1 cellular context compared by ENCODE assay signal in genomic region chr12:54000105-54000773, GRCh38.
TF ChIP-seq lines count a peak whose summit lies in the region.

Gene HOXC9 (plus strand): TSS chr12:54000161. CDS start chr12:54000189, 28 bp downstream.

TF ChIP-seq in K562, 482 proteins besides CTCF, POLR2A, EP300 and RAD21 (continued from another document and continues in another):
- TF ChIP-seq TAL1 (IDR thresholded peaks at IDR 0.05) (no peak), CREB5 (CRISPR knock-in tag; IDR thresholded peaks at IDR 0.05) (no peak), FOXK1 (CRISPR knock-in tag; IDR thresholded peaks at IDR 0.05; ENCODE audit: borderline replicate concordance) (no peak), BRF1 (IDR thresholded peaks at IDR 0.05; ENCODE audit: borderline replicate concordance, extremely low read depth, insufficient read length) (no peak), HES1 (IDR thresholded peaks at IDR 0.05; ENCODE audit: low read depth) (no peak), ARID3A (IDR thresholded peaks at IDR 0.05; ENCODE audit: borderline replicate concordance, low read depth, low read length) (no peak), TSHZ1 (CRISPR knock-in tag; IDR thresholded peaks at IDR 0.05) (no peak), TBL1XR1 (IDR thresholded peaks at IDR 0.05; ENCODE audit: low read length in 2 of 2) (no peak), RFX5 (IDR thresholded peaks at IDR 0.05; ENCODE audit: low read depth, low read length) (no peak), E2F5 (CRISPR knock-in tag; IDR thresholded peaks at IDR 0.05) (no peak; the same call in 1 of the 2 replicates), ZEB2 (IDR thresholded peaks at IDR 0.05) (no peak), BRF2 (IDR thresholded peaks at IDR 0.05; ENCODE audit: borderline replicate concordance, insufficient read depth, insufficient read length) (no peak), SAFB (IDR thresholded peaks at IDR 0.05; ENCODE audit: borderline replicate concordance, low read depth, low read length) (0 out of 2 replicates have a peak, but pooled peaks have one; percentile 21), ASH1L (IDR thresholded peaks at IDR 0.05; ENCODE audit: borderline replicate concordance, low read depth, partially characterized antibody) (no peak), ZNF77 (CRISPR knock-in tag; IDR thresholded peaks at IDR 0.05) (no peak), TAF9B (IDR thresholded peaks at IDR 0.05; ENCODE audit: partially characterized antibody) (no peak), TSC22D4 (tag; IDR thresholded peaks at IDR 0.05) (no peak), SMARCA4 (IDR thresholded peaks at IDR 0.05) (0 out of 2 replicates have a peak, but pooled peaks have one; percentile 12), TAF7 (tag; IDR thresholded peaks at IDR 0.05) (peak; percentile 52; the same call in 1 of the 2 replicates), VEZF1 (CRISPR knock-in tag; IDR thresholded peaks at IDR 0.05) (peak; percentile 25; the same call in 1 of the 2 replicates), AFF1 (IDR thresholded peaks at IDR 0.05; ENCODE audit: low read depth in 1 of 2, partially characterized antibody in 2 of 2) (no peak), DACH1 (IDR thresholded peaks at IDR 0.05; ENCODE audit: partially characterized antibody) (no peak), CTBP1 (IDR thresholded peaks at IDR 0.05; ENCODE audit: borderline replicate concordance) (peak; percentile 57), ILK (tag; IDR thresholded peaks at IDR 0.05; ENCODE audit: borderline replicate concordance, low read depth) (no peak), CUX1 (CRISPR knock-in tag; IDR thresholded peaks at IDR 0.05) (no peak), DMBX1 (CRISPR knock-in tag; IDR thresholded peaks at IDR 0.05; ENCODE audit: borderline replicate concordance) (no peak), MTA2 (IDR thresholded peaks at IDR 0.05; ENCODE audit: low read depth) (no peak), FOXK2 (conservative IDR thresholded peaks at IDR 0.05 in 1 of 2, IDR thresholded peaks at IDR 0.05 in 1 of 2; ENCODE audit: low read depth in 2 of 2) (no peak; a peak in 1 of 4 replicates), RFX7 (CRISPR knock-in tag; IDR thresholded peaks at IDR 0.05) (no peak), FOXP1 (CRISPR knock-in tag; IDR thresholded peaks at IDR 0.05) (peak; percentile 72; the same call in 1 of the 2 replicates), SMC3 (conservative IDR thresholded peaks at IDR 0.05; ENCODE audit: insufficient read depth, low read depth, low read length) (no peak), KLF13 (tag; IDR thresholded peaks at IDR 0.05; ENCODE audit: borderline replicate concordance, low read depth) (no peak), RBM22 (IDR thresholded peaks at IDR 0.05; ENCODE audit: low read depth, low read length, poor library complexity, severe bottlenecking) (no peak), KLF16 (IDR thresholded peaks at IDR 0.05) (no peak), RBM25 (IDR thresholded peaks at IDR 0.05; ENCODE audit: low read depth, low read length, severe bottlenecking) (no peak), ATF2 (CRISPR knock-in tag; IDR thresholded peaks at IDR 0.05) (no peak), WHSC1 (IDR thresholded peaks at IDR 0.05; ENCODE audit: low read length) (no peak), NCOA6 (IDR thresholded peaks at IDR 0.05) (no peak)
